ENCODE assay signal across 9 cellular contexts in genomic region chr6:156934054-156934424, GRCh38.
DNase-seq lines count a peak whose midpoint lies in the region; ATAC-seq and TF ChIP-seq lines count a peak whose summit lies in the region.
"Had no signal": no experiment of that assay in that cellular context is flagged by ENCODE, and none has a peak within 500 bp of the region (broad histone marks: within the 10 kb centered on the region; RNA-seq: fewer than 3 reads in every experiment).

No MANE protein-coding gene starts in this region.

- H3K4me1 ChIP-seq in mucosa of descending colon (ENCODE audit: low read depth): peaks cover 18% of the 10 kb centered on the region

- TF ChIP-seq CTCF in 22Rv1 (IDR thresholded peaks at IDR 0.05) (no peak), LNCaP clone FGC (IDR thresholded peaks at IDR 0.05; ENCODE audit: control insufficient read depth, extremely low read depth, insufficient read depth) (no peak), mucosa of descending colon (IDR thresholded peaks at IDR 0.05) (no peak)

- peak overlapping the region; percentile 3 for H3K27ac Mint-ChIP-seq in T-helper 17 cell

- H3K27me3 Mint-ChIP-seq in T-helper 17 cell: no peaks in the 10 kb centered on the region

- peaks cover 44% of the 10 kb centered on the region for H3K4me1 Mint-ChIP-seq in T-helper 17 cell

- H3K27ac ChIP-seq in 22Rv1: peak overlapping the region; percentile 85

- H3K4me3 ChIP-seq in LNCaP clone FGC (ENCODE audit: low read depth, low read length) (peak overlapping the region; percentile 45), mucosa of descending colon (no peak overlapping the region)

- DNase-seq in LNCaP clone FGC (ENCODE audit: low read depth) (peak; percentile 61), T-helper 17 cell (no peak), mucosa of descending colon (no peak), dedifferentiated amniotic fluid mesenchymal stem cell (ENCODE audit: extremely low spot score) (no peak), SKM-1 (lab: John Stamatoyannopoulos, UW; ENCODE audit: unreplicated experiment) (no peak)
- DNase-seq: activated CD8-positive, alpha-beta memory T cell treated with anti-CD3 and anti-CD28 coated beads, Interleukin-2, amount 50 U/mL, for 4 hours had no signal

- H3K9me3 ChIP-seq in T-helper 17 cell (ENCODE audit: control insufficient read depth, low read length, poor library complexity, severe bottlenecking) (no peaks in the 10 kb centered on the region), mucosa of descending colon (no peaks in the 10 kb centered on the region)

- H3K36me3 Mint-ChIP-seq in T-helper 17 cell (ENCODE audit: low read depth): peaks cover 2% of the 10 kb centered on the region

- ATAC-seq in T-helper 17 cell (no peak), mucosa of descending colon (peak; percentile 61), GM21576 (IDR thresholded peaks at IDR 0.05; ENCODE audit: unreplicated experiment) (no peak), GM19455 (IDR thresholded peaks at IDR 0.05; ENCODE audit: unreplicated experiment) (no peak)

- H3K4me3 Mint-ChIP-seq in T-helper 17 cell: no peak overlapping the region

- no peaks in the 10 kb centered on the region for H3K36me3 ChIP-seq in mucosa of descending colon (ENCODE audit: low read depth)

- intact Hi-C loops in mucosa of descending colon (cut with DNase I, micrococcal nuclease): loop anchor here in 1 of 2 donors (10.0 kb wide), 1 partner anchor 149 kb away; no protein-coding TSS in a partner anchor
